In the genomic region with DNA sequence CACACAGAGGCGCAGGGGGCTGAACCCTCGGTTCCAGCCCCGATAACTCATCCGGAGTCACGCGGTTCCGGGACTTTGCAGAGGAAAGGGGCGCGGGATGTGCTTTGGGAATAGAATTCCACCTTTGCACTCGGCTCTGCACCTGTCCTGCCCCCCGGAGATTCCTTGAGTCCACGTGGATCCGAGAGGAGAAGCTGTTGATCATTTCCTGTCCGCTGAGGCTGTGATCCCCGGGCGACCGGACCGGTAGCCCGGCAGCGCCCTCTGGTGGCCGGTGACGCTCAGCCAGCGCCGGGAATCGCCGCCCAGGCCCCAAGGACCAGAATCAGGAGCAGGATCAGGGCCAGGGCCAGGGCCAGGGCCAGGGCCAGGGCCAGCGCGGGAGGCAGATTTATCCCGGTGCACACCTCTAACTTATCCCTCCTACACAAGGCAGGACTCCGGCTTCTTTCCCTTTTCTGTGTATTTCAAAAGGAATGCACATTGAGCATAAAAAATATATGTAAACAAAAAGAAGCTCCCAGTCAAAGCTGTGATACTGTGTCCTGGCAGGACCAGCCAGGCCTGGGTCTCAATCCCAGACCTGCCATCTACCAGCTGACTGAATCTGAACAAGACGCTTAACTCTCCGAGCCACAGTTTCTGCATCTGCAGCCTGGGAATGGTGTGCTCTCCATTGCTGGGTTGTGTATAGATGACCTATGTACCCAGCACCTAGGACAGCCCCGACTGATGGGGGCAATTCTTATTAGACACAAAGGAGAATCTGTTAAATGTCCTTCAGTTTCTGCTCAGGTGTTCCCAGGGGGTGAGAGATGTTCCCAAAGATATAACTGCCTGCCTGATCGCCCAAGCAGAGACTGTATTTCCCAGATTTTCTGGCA, we compare ENCODE assay signal across 8 cellular contexts. TPM values are rescaled to one million over a fixed set of nuclear protein-coding genes. Genes with fewer than 3 reads are reported as not detected.
A peak's percentile ranks its signal among the peaks of the same experiment; 100 is the strongest.
DNase-seq lines count a peak whose midpoint lies in the region; ATAC-seq, FAIRE-seq and TF ChIP-seq lines count a peak whose summit lies in the region.

No MANE protein-coding gene starts in this region.

- intact Hi-C loops in activated B cell treated with CpG ODN at 0.5 μM for 24 hours (cut with micrococcal nuclease), result loop anchor here (1.0 to 2.0 kb wide), 5 partner anchors 58 to 163 kb away; no protein-coding TSS in a partner anchor

- FAIRE-seq in keratinocyte (lab: Jason Lieb, UNC), result no peak

- CTCF ChIA-PET in CD8-positive, alpha-beta memory T cell (lab: Charles Lee), result interaction anchor here (0.6 to 10.0 kb wide), 42 partner anchors 10 to 171 kb away, joined by 3 to 129 read pairs (median 4); partner anchors contain the start of genes GPR55 and ITM2C
- CTCF ChIA-PET in activated B cell treated with CpG ODN at 0.5 μM for 24 hours (lab: Charles Lee), result interaction anchor here (0.6 to 7.8 kb wide), 21 partner anchors 12 to 464 kb away, joined by 3 to 150 read pairs (median 5); partner anchors contain the start of genes GPR55 and ITM2C

- DNase-seq in CD8-positive, alpha-beta memory T cell, result peak; percentile 65 to 80 (median 75)
- DNase-seq in GM23248 (peak; percentile 83), NCI-H2081 (lab: John Stamatoyannopoulos, UW) (peak; percentile 77 to 80), activated B cell treated with CpG ODN at 0.5 μM for 24 hours (peak; percentile 80), caudate nucleus (lab: John Stamatoyannopoulos, UW) (peak in 55 of 61 donors; percentile 17 to 82 (median 58)), keratinocyte (ENCODE audit: low read depth, low spot score) (no peak)
- peak; percentile 63 to 78 for DNase-seq in stimulated activated CD4-positive, alpha-beta T cell treated with anti-CD3 and anti-CD28 coated beads, Interleukin-12 subunit alpha, Interleukin-12 subunit beta, amount 100 ng/mL, for 24 hours (ENCODE audit: low read depth in 2 of 2)

- TF ChIP-seq CTCF in activated B cell treated with CpG ODN at 0.5 μM for 24 hours (IDR thresholded peaks at IDR 0.05) (peak; percentile 61), keratinocyte (optimal IDR thresholded peaks at IDR 0.05 in 1 of 3, IDR thresholded peaks at IDR 0.05 in 1 of 3, conservative IDR thresholded peaks at IDR 0.05 in 1 of 3; ENCODE audit: extremely low read depth in 1 of 3, insufficient read depth in 2 of 3, low read length in 3 of 3) (peak; percentile 76 to 95 (median 90))

- ATAC-seq in activated B cell treated with CpG ODN at 0.5 μM for 24 hours (ENCODE audit: low read depth), result peak; percentile 75
- ATAC-seq in GM19023 (IDR thresholded peaks at IDR 0.05; ENCODE audit: unreplicated experiment), result no peak

- H3K4me1 ChIP-seq in CD8-positive, alpha-beta memory T cell (ENCODE audit: insufficient read depth, low read length), result peaks cover 9% of the 10 kb centered on the region
- H3K4me1 ChIP-seq in GM23248 (ENCODE audit: insufficient read depth) (no peaks in the 10 kb centered on the region), keratinocyte (ENCODE audit: control insufficient read depth, extremely low read depth, insufficient read depth, low read length) (peaks cover 5% of the 10 kb centered on the region)

- no peaks in the 10 kb centered on the region for H3K9me2 ChIP-seq in GM23248 (ENCODE audit: insufficient read depth)

- no peak overlapping the region for H3K27ac ChIP-seq in CD8-positive, alpha-beta memory T cell (ENCODE audit: low read depth, low read length)
- H3K27ac ChIP-seq in GM23248, result no peak overlapping the region
- H3K27ac ChIP-seq in caudate nucleus (ENCODE audit: low read depth, low read length), result no peak overlapping the region
- H3K27ac ChIP-seq in keratinocyte (ENCODE audit: control insufficient read depth, insufficient read depth, low read length), result no peak overlapping the region

- H3K4me3 Mint-ChIP-seq in CD8-positive, alpha-beta memory T cell, result peak overlapping the region in 6 of 7 donors; percentile 38 to 79 (median 58)
- peak overlapping the region; percentile 75 for H3K4me3 Mint-ChIP-seq in activated B cell treated with CpG ODN at 0.5 μM for 24 hours

- no peaks in the 10 kb centered on the region for H3K36me3 ChIP-seq in CD8-positive, alpha-beta memory T cell (ENCODE audit: insufficient read depth, low read length)
- H3K36me3 ChIP-seq in GM23248 (ENCODE audit: low read depth), result no peaks in the 10 kb centered on the region
- H3K36me3 ChIP-seq in keratinocyte (ENCODE audit: control insufficient read depth in 2 of 2, extremely low read depth in 1 of 2, insufficient read depth in 2 of 2, low read length in 2 of 2), result no peaks in the 10 kb centered on the region

- peaks cover 9 to 12% of the 10 kb centered on the region in 2 donors for H3K27me3 Mint-ChIP-seq in CD8-positive, alpha-beta memory T cell
- peaks cover 17% of the 10 kb centered on the region for H3K27me3 Mint-ChIP-seq in activated B cell treated with CpG ODN at 0.5 μM for 24 hours

- no peaks in the 10 kb centered on the region for H3F3A ChIP-seq in GM23248 (ENCODE audit: insufficient read depth)

- peak overlapping the region in 3 of 8 donors; percentile 15 to 68 (median 17) for H3K27ac Mint-ChIP-seq in CD8-positive, alpha-beta memory T cell
- H3K27ac Mint-ChIP-seq in activated B cell treated with CpG ODN at 0.5 μM for 24 hours, result no peak overlapping the region

- no peaks in the 10 kb centered on the region for H3K9me3 ChIP-seq in CD8-positive, alpha-beta memory T cell (ENCODE audit: low read length)
- H3K9me3 ChIP-seq in GM23248 (ENCODE audit: low read depth) (no peaks in the 10 kb centered on the region), keratinocyte (ENCODE audit: control insufficient read depth, low read depth, low read length) (no peaks in the 10 kb centered on the region)

- no peaks in the 10 kb centered on the region for H3K9me1 ChIP-seq in keratinocyte (ENCODE audit: control insufficient read depth, extremely low read depth, insufficient read depth, low read length)

- H3K27me3 ChIP-seq in CD8-positive, alpha-beta memory T cell (ENCODE audit: insufficient read depth, low read length, poor library complexity, severe bottlenecking), result no peaks in the 10 kb centered on the region
- H3K27me3 ChIP-seq in GM23248 (replicated peaks; ENCODE audit: insufficient read depth), result peaks cover 17% of the 10 kb centered on the region
- peaks cover 18% of the 10 kb centered on the region for H3K27me3 ChIP-seq in keratinocyte (ENCODE audit: control insufficient read depth, extremely low read depth, insufficient read depth, low read length)

- in situ Hi-C loops in GM23248 (cut with MboI), result loop anchor here (5.0 kb wide), 1 partner anchor 150 kb away; no protein-coding TSS in a partner anchor

- H3K79me2 ChIP-seq in GM23248 (ENCODE audit: insufficient read depth), result no peaks in the 10 kb centered on the region
- no peaks in the 10 kb centered on the region for H3K79me2 ChIP-seq in keratinocyte (ENCODE audit: control insufficient read depth, insufficient read depth, low read length)

- no peak overlapping the region for H3K9ac ChIP-seq in GM23248
- no peak overlapping the region for H3K9ac ChIP-seq in keratinocyte (ENCODE audit: control insufficient read depth, extremely low read depth, insufficient read depth, low read length)

- H3K4me3 ChIP-seq in CD8-positive, alpha-beta memory T cell (ENCODE audit: low read length), result peak overlapping the region; percentile 62
- H3K4me3 ChIP-seq in GM23248 (peak overlapping the region; percentile 68), keratinocyte (ENCODE audit: control insufficient read depth in 2 of 3, extremely low read depth in 1 of 3, insufficient read depth in 2 of 3, low read depth in 1 of 3, low read length in 3 of 3) (peak overlapping the region; percentile 15 to 39 (median 22))

- peaks cover 3 to 40% (median 25%) of the 10 kb centered on the region in 3 donors for H3K4me1 Mint-ChIP-seq in CD8-positive, alpha-beta memory T cell
- H3K4me1 Mint-ChIP-seq in activated B cell treated with CpG ODN at 0.5 μM for 24 hours, result peaks cover 18% of the 10 kb centered on the region

- peaks cover 0 to 1% (median 0%) of the 10 kb centered on the region in 3 donors for H3K36me3 Mint-ChIP-seq in CD8-positive, alpha-beta memory T cell
- no peaks in the 10 kb centered on the region for H3K36me3 Mint-ChIP-seq in activated B cell treated with CpG ODN at 0.5 μM for 24 hours (ENCODE audit: low read depth)

- WGBS in GM23248 (ENCODE audit: low coverage in 1 of 2, low lambda C conversion rate in 2 of 2, missing lambda C conversion rate in 2 of 2), 2 experiments, result 5% methylated on average over 34 of the region's 34 CpGs

- no peaks in the 10 kb centered on the region for H4K20me1 ChIP-seq in GM23248 (ENCODE audit: insufficient read depth)
- H4K20me1 ChIP-seq in keratinocyte (ENCODE audit: control insufficient read depth, extremely low read depth, insufficient read depth, low read length), result no peaks in the 10 kb centered on the region

- no peaks in the 10 kb centered on the region for H3K9me3 Mint-ChIP-seq in CD8-positive, alpha-beta memory T cell
- no peaks in the 10 kb centered on the region for H3K9me3 Mint-ChIP-seq in activated B cell treated with CpG ODN at 0.5 μM for 24 hours

- dilution Hi-C loops in keratinocyte (cut with MboI; ENCODE audit: extremely low pct_ligation_motif_present, low sequenced_read_pairs), result no loop called here

- POLR2A ChIA-PET in CD8-positive, alpha-beta memory T cell (lab: Charles Lee), result interaction anchor here (0.9 kb wide), 1 partner anchor 63 kb away, joined by 4 read pairs; the partner anchor contains the start of gene GPR55
- POLR2A ChIA-PET in activated B cell treated with CpG ODN at 0.5 μM for 24 hours (lab: Charles Lee), result interaction anchor here (0.6 to 4.6 kb wide), 8 partner anchors 13 to 163 kb away, joined by 3 to 42 read pairs (median 4); partner anchors contain the start of gene ITM2C

- H2AFZ ChIP-seq in GM23248 (peak overlapping the region; percentile 95), keratinocyte (ENCODE audit: control insufficient read depth, low read length) (peak overlapping the region; percentile 37)

- H3K4me2 ChIP-seq in GM23248 (ENCODE audit: unreplicated experiment) (peak overlapping the region; percentile 95), keratinocyte (ENCODE audit: control insufficient read depth, extremely low read depth, insufficient read depth, low read depth, low read length) (peak overlapping the region; percentile 82)

RNA-seq across cellular contexts. Expression of gene SPATA3, which starts 8.5 kb away (rescaled TPM):
- under 1 TPM in 1 of 2 experiments, not detected in 1; 0.24 TPM for total RNA-seq in CD8-positive, alpha-beta memory T cell
- polyA plus RNA-seq in CD8-positive, alpha-beta memory T cell, result not detected
- not detected in 2 replicates for total RNA-seq in GM23248 (2014; rRNA removed; shearing (Covaris generic))
- polyA plus RNA-seq in GM23248 (2016; fragmentation: Nextera tagmentation; extraction: Ambion mirVana), result not detected in 2 replicates
- total RNA-seq in activated B cell treated with CpG ODN at 0.5 μM for 24 hours, result not detected in 2 replicates
- not detected in 3 replicates for polyA plus RNA-seq in keratinocyte
- polyA plus RNA-seq in keratinocyte (2011; ENCODE audit: low read depth), result not detected
- not detected in 2 replicates for polyA plus RNA-seq in keratinocyte (2011; cell fraction: cytosol; rRNA removed)
- not detected in 2 replicates for polyA plus RNA-seq in keratinocyte (2011; cell fraction: nucleus; rRNA removed)
- not detected in 2 replicates for polyA plus RNA-seq in keratinocyte (2012; ENCODE audit: low replicate concordance)
- polyA minus RNA-seq in keratinocyte, result not detected in 3 replicates
- polyA minus RNA-seq in keratinocyte (2011; cell fraction: cytosol; rRNA and poly(A)+ RNA removed), result not detected
- not detected in 2 replicates for polyA minus RNA-seq in keratinocyte (2011; cell fraction: nucleus; rRNA and poly(A)+ RNA removed)

RNA-seq across cellular contexts. Expression of gene C2orf72, which starts 49.9 kb away (rescaled TPM):
- under 1 TPM in 1 of 2 experiments, not detected in 1; 0.18 TPM for total RNA-seq in CD8-positive, alpha-beta memory T cell
- polyA plus RNA-seq in CD8-positive, alpha-beta memory T cell, result not detected
- total RNA-seq in GM23248 (2014; rRNA removed; shearing (Covaris generic)), result 0.11 TPM in 1 of 2 replicates, not detected in the other
- not detected in 2 replicates for polyA plus RNA-seq in GM23248 (2016; fragmentation: Nextera tagmentation; extraction: Ambion mirVana)
- total RNA-seq in activated B cell treated with CpG ODN at 0.5 μM for 24 hours, result not detected in 2 replicates
- polyA plus RNA-seq in keratinocyte, result 0.05 to 0.09 TPM in 2 of 3 replicates, not detected in the other
- not detected for polyA plus RNA-seq in keratinocyte (2011; ENCODE audit: low read depth)
- 0.05 TPM in 1 of 2 replicates, not detected in the other for polyA plus RNA-seq in keratinocyte (2011; cell fraction: cytosol; rRNA removed)
- 0.05 and 0.25 TPM in 2 replicates for polyA plus RNA-seq in keratinocyte (2011; cell fraction: nucleus; rRNA removed)
- not detected in 2 replicates for polyA plus RNA-seq in keratinocyte (2012; ENCODE audit: low replicate concordance)
- not detected in 3 replicates for polyA minus RNA-seq in keratinocyte
- polyA minus RNA-seq in keratinocyte (2011; cell fraction: cytosol; rRNA and poly(A)+ RNA removed), result not detected
- polyA minus RNA-seq in keratinocyte (2011; cell fraction: nucleus; rRNA and poly(A)+ RNA removed), result not detected in 2 replicates
